15 cellular contexts compared by ENCODE assay signal in the genomic region with DNA sequence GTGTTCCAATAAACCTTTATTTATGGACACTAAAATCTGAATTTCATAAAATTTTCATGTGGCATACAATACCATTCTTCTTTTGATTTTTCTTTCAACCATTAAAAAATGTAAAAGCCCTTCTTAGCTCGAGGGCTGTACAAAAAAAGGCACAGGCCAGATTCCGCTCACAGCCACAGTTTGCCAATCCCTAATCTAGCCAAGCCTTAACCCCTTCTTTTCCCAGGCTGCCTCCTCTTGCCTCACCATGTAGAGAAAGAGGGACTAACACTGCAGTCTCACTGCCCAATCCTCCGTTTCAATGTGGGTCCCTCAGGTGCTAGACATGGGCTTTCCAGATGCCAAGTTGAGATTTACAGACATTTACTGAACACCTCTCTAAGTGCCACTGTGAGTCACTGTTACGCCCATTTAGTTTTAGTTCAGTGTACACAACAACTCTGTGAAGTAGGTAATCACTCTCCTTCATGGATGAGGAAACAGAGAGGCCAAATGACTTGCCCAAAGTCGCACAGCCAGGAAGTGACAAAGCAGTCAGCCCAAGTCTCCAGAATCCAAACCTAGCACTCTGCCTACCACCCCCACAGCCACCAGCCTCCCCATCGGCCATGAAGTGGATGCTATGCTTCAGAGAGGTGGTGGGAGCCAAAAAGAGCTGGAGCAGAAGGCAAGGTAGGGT.
DNase-seq lines count a peak whose midpoint lies in the region; ATAC-seq and TF ChIP-seq lines count a peak whose summit lies in the region.
"Had no signal": no experiment of that assay in that cellular context is flagged by ENCODE, and none has a peak within 500 bp of the region (broad histone marks: within the 10 kb centered on the region; RNA-seq: fewer than 3 reads in every experiment).

No MANE protein-coding gene starts in this region.

- peak overlapping the region; percentile 85 to 97 (median 94) for H3K27ac ChIP-seq in esophagus muscularis mucosa (replicated peaks in 1 of 4)
- H3K27ac ChIP-seq: parathyroid adenoma, SK-N-MC had no signal

- no peaks in the 10 kb centered on the region for H3K9me3 ChIP-seq in esophagus muscularis mucosa

- peak; percentile 15 for DNase-seq in Daoy (ENCODE audit: low read depth)
- DNase-seq in NCI-H1694 (lab: John Stamatoyannopoulos, UW), result peak; percentile 18
- no peak for DNase-seq in esophagus muscularis mucosa (ENCODE audit: extremely low spot score)
- DNase-seq in posterior vena cava (ENCODE audit: low spot score), result peak; percentile 55
- DNase-seq in globus pallidus (ENCODE audit: low spot score), result no peak
- no peak for DNase-seq in AG08396 (ENCODE audit: low spot score)
- DNase-seq: activated naive CD4-positive, alpha-beta T cell treated with anti-CD3 and anti-CD28 coated beads for 36 hours; DMS 273 treated with DMSO at 0.1 percent for 48 hours; mesenchymal stem cell; NCI-H1930; NK-92 treated with Interleukin-12 subunit alpha and Interleukin-12 subunit beta, amount 100 ng/mL, for 24 hours had no signal

- 44% methylated on average over 6 of the region's 6 CpGs for WGBS in esophagus muscularis mucosa

- TF ChIP-seq CTCF in esophagus muscularis mucosa (IDR thresholded peaks at IDR 0.05), result no peak

- intact Hi-C loops in esophagus muscularis mucosa (cut with DNase I), result no loop called here
- intact Hi-C loops in posterior vena cava (cut with DNase I), result no loop called here

- no peak overlapping the region for H3K4me3 ChIP-seq in esophagus muscularis mucosa
- H3K4me3 ChIP-seq: SK-N-MC had no signal

- TF ChIP-seq POLR2A in esophagus muscularis mucosa (IDR thresholded peaks at IDR 0.05; ENCODE audit: low read depth), result no peak

- H3K27me3 ChIP-seq in esophagus muscularis mucosa, result no peaks in the 10 kb centered on the region

- no peak for TF ChIP-seq EP300 in esophagus muscularis mucosa (IDR thresholded peaks at IDR 0.05)

- peaks cover 60 to 100% (median 98%) of the 10 kb centered on the region in 4 donors for H3K4me1 ChIP-seq in esophagus muscularis mucosa

- ATAC-seq in GM21381 (IDR thresholded peaks at IDR 0.05; ENCODE audit: unreplicated experiment) (no peak), GM18873 (IDR thresholded peaks at IDR 0.05; ENCODE audit: low FRiP score, unreplicated experiment) (no peak)

- H3K36me3 ChIP-seq in esophagus muscularis mucosa, result peaks cover 23 to 85% (median 75%) of the 10 kb centered on the region in 4 donors

Comparison
In these comparisons a context has a peak if more than half of its experiments do, and no peak if none do; other contexts are left out.
1. DNase-seq: peak in Daoy (single experiment), NCI-H1694 (single experiment) and posterior vena cava (single experiment); none in esophagus muscularis mucosa (single experiment), globus pallidus (single experiment) and AG08396 (single experiment).